1 cellular context compared by ENCODE assay signal in genomic region chr7:27662490-27663205, GRCh38.
TF ChIP-seq lines count a peak whose summit lies in the region.

Gene HIBADH, minus strand, starts transcription at chr7:27662883. Its CDS starts 95 bp downstream, at chr7:27662788.

TF ChIP-seq in K562, 482 proteins besides CTCF, POLR2A, EP300 and RAD21 (continued from another document and continues in another):
- TF ChIP-seq HDAC1 (IDR thresholded peaks at IDR 0.05) (peak in 1 of 2 experiments; percentile 95; a peak in 2 of 4 replicates), KDM1A (IDR thresholded peaks at IDR 0.05) (no peak), L3MBTL2 (IDR thresholded peaks at IDR 0.05) (peak; percentile 71), MTA1 (IDR thresholded peaks at IDR 0.05; ENCODE audit: borderline replicate concordance) (peak; percentile 79), KLF16 (IDR thresholded peaks at IDR 0.05) (0 out of 2 replicates have a peak, but pooled peaks have one; percentile 27), MBD2 (IDR thresholded peaks at IDR 0.05; ENCODE audit: borderline replicate concordance, low read depth) (peak; percentile 82), KAT2B (IDR thresholded peaks at IDR 0.05; ENCODE audit: low read depth, low read length) (no peak), HNRNPLL (IDR thresholded peaks at IDR 0.05; ENCODE audit: low read depth, low read length, poor library complexity, severe bottlenecking) (no peak), CREM (IDR thresholded peaks at IDR 0.05; ENCODE audit: low read depth) (peak; percentile 90), TAF7 (tag; IDR thresholded peaks at IDR 0.05) (no peak), POLR2G (IDR thresholded peaks at IDR 0.05; ENCODE audit: low read depth, low read length) (peak; percentile 93), GABPB1 (CRISPR knock-in tag; IDR thresholded peaks at IDR 0.05) (peak; percentile 74; the same call in 1 of the 2 replicates), JUND (IDR thresholded peaks at IDR 0.05; ENCODE audit: borderline replicate concordance, low read depth, low read length) (peak; percentile 58), JUND (tag; IDR thresholded peaks at IDR 0.05; ENCODE audit: borderline replicate concordance, low read depth, low read length) (no peak; the same call in 2 of the 3 replicates), MEF2A (IDR thresholded peaks at IDR 0.05; ENCODE audit: control insufficient read depth, low read depth, low read length) (no peak), ZFX (CRISPR knock-in tag; IDR thresholded peaks at IDR 0.05) (peak; percentile 90), ZBTB11 (CRISPR knock-in tag; IDR thresholded peaks at IDR 0.05) (0 out of 6 replicates have a peak, but pooled peaks of 1 of the 3 experiments have one; percentile 7), RNF2 (IDR thresholded peaks at IDR 0.05) (0 out of 2 replicates have a peak, but pooled peaks have one; percentile 34), MAX (CRISPR knock-in tag; IDR thresholded peaks at IDR 0.05) (peak; percentile 89), SIN3B (IDR thresholded peaks at IDR 0.05; ENCODE audit: low read depth) (0 out of 2 replicates have a peak, but pooled peaks have one; percentile 12), MEIS2 (IDR thresholded peaks at IDR 0.05; ENCODE audit: partially characterized antibody) (peak; percentile 84), RAD51 (IDR thresholded peaks at IDR 0.05; ENCODE audit: borderline replicate concordance, low read depth) (no peak), MYBL2 (IDR thresholded peaks at IDR 0.05; ENCODE audit: low read depth) (no peak), MYBL2 (CRISPR knock-in tag; IDR thresholded peaks at IDR 0.05; ENCODE audit: borderline replicate concordance) (no peak), ETS1 (conservative IDR thresholded peaks at IDR 0.05; ENCODE audit: control insufficient read depth, low read depth, low read length) (peak; percentile 78), SAFB (IDR thresholded peaks at IDR 0.05; ENCODE audit: borderline replicate concordance, low read depth, low read length) (peak; percentile 99), DMBX1 (CRISPR knock-in tag; IDR thresholded peaks at IDR 0.05; ENCODE audit: borderline replicate concordance) (no peak), IFI16 (CRISPR knock-in tag; IDR thresholded peaks at IDR 0.05) (no peak), NFE2 (IDR thresholded peaks at IDR 0.05; ENCODE audit: low read depth) (peak; percentile 3; the same call in 1 of the 2 replicates), FOXJ3 (CRISPR knock-in tag; IDR thresholded peaks at IDR 0.05) (peak; percentile 56; the same call in 1 of the 2 replicates), SIN3A (IDR thresholded peaks at IDR 0.05; ENCODE audit: borderline replicate concordance in 2 of 2, control insufficient read depth in 1 of 2, low read depth in 2 of 2, low read length in 2 of 2) (peak; percentile 43 to 74; a peak in 2 of 4 replicates), FOS (IDR thresholded peaks at IDR 0.05; ENCODE audit: extremely low read depth, insufficient read length) (peak; percentile 92), HDAC3 (IDR thresholded peaks at IDR 0.05; ENCODE audit: borderline replicate concordance, partially characterized antibody) (no peak), ATF1 (CRISPR knock-in tag; IDR thresholded peaks at IDR 0.05) (peak; percentile 47; the same call in 1 of the 2 replicates), ATF1 (tag; IDR thresholded peaks at IDR 0.05) (peak; percentile 97), ZBTB7A (IDR thresholded peaks at IDR 0.05; ENCODE audit: borderline replicate concordance, control insufficient read depth, low read depth, low read length) (peak; percentile 49; the same call in 1 of the 2 replicates), RBM25 (IDR thresholded peaks at IDR 0.05; ENCODE audit: low read depth, low read length, severe bottlenecking) (peak; percentile 96), SP1 (CRISPR knock-in tag; IDR thresholded peaks at IDR 0.05) (peak; percentile 77), POLR2B (IDR thresholded peaks at IDR 0.05; ENCODE audit: low read depth, partially characterized antibody) (peak; percentile 40)
- TF ChIP-seq, protein P1, sequence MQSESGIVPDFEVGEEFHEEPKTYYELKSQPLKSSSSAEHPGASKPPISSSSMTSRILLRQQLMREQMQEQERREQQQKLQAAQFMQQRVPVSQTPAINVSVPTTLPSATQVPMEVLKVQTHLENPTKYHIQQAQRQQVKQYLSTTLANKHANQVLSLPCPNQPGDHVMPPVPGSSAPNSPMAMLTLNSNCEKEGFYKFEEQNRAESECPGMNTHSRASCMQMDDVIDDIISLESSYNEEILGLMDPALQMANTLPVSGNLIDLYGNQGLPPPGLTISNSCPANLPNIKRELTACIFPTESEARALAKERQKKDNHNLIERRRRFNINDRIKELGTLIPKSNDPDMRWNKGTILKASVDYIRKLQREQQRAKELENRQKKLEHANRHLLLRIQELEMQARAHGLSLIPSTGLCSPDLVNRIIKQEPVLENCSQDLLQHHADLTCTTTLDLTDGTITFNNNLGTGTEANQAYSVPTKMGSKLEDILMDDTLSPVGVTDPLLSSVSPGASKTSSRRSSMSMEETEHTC (IDR thresholded peaks at IDR 0.05) = peak; percentile 80
- TF ChIP-seq, protein P2, sequence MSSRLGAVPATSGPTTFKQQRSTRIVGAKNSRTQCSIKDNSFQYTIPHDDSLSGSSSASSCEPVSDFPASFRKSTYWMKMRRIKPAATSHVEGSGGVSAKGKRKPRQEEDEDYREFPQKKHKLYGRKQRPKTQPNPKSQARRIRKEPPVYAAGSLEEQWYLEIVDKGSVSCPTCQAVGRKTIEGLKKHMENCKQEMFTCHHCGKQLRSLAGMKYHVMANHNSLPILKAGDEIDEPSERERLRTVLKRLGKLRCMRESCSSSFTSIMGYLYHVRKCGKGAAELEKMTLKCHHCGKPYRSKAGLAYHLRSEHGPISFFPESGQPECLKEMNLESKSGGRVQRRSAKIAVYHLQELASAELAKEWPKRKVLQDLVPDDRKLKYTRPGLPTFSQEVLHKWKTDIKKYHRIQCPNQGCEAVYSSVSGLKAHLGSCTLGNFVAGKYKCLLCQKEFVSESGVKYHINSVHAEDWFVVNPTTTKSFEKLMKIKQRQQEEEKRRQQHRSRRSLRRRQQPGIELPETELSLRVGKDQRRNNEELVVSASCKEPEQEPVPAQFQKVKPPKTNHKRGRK (tag; IDR thresholded peaks at IDR 0.05) = no peak
- TF ChIP-seq, protein P3, sequence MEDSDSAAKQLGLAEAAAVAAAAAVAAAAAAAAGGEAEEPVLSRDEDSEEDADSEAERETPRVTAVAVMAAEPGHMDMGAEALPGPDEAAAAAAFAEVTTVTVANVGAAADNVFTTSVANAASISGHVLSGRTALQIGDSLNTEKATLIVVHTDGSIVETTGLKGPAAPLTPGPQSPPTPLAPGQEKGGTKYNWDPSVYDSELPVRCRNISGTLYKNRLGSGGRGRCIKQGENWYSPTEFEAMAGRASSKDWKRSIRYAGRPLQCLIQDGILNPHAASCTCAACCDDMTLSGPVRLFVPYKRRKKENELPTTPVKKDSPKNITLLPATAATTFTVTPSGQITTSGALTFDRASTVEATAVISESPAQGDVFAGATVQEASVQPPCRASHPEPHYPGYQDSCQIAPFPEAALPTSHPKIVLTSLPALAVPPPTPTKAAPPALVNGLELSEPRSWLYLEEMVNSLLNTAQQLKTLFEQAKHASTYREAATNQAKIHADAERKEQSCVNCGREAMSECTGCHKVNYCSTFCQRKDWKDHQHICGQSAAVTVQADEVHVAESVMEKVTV (CRISPR knock-in tag; IDR thresholded peaks at IDR 0.05) = no peak
- TF ChIP-seq, protein P4, sequence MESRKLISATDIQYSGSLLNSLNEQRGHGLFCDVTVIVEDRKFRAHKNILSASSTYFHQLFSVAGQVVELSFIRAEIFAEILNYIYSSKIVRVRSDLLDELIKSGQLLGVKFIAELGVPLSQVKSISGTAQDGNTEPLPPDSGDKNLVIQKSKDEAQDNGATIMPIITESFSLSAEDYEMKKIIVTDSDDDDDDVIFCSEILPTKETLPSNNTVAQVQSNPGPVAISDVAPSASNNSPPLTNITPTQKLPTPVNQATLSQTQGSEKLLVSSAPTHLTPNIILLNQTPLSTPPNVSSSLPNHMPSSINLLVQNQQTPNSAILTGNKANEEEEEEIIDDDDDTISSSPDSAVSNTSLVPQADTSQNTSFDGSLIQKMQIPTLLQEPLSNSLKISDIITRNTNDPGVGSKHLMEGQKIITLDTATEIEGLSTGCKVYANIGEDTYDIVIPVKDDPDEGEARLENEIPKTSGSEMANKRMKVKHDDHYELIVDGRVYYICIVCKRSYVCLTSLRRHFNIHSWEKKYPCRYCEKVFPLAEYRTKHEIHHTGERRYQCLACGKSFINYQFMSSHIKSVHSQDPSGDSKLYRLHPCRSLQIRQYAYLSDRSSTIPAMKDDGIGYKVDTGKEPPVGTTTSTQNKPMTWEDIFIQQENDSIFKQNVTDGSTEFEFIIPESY (CRISPR knock-in tag; IDR thresholded peaks at IDR 0.05) = peak; percentile 65
- TF ChIP-seq, protein P5, sequence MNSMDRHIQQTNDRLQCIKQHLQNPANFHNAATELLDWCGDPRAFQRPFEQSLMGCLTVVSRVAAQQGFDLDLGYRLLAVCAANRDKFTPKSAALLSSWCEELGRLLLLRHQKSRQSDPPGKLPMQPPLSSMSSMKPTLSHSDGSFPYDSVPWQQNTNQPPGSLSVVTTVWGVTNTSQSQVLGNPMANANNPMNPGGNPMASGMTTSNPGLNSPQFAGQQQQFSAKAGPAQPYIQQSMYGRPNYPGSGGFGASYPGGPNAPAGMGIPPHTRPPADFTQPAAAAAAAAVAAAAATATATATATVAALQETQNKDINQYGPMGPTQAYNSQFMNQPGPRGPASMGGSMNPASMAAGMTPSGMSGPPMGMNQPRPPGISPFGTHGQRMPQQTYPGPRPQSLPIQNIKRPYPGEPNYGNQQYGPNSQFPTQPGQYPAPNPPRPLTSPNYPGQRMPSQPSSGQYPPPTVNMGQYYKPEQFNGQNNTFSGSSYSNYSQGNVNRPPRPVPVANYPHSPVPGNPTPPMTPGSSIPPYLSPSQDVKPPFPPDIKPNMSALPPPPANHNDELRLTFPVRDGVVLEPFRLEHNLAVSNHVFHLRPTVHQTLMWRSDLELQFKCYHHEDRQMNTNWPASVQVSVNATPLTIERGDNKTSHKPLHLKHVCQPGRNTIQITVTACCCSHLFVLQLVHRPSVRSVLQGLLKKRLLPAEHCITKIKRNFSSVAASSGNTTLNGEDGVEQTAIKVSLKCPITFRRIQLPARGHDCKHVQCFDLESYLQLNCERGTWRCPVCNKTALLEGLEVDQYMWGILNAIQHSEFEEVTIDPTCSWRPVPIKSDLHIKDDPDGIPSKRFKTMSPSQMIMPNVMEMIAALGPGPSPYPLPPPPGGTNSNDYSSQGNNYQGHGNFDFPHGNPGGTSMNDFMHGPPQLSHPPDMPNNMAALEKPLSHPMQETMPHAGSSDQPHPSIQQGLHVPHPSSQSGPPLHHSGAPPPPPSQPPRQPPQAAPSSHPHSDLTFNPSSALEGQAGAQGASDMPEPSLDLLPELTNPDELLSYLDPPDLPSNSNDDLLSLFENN (IDR thresholded peaks at IDR 0.05; ENCODE audit: low read depth in 2 of 2, low read length in 2 of 2) = no peak
- TF ChIP-seq, protein P6, sequence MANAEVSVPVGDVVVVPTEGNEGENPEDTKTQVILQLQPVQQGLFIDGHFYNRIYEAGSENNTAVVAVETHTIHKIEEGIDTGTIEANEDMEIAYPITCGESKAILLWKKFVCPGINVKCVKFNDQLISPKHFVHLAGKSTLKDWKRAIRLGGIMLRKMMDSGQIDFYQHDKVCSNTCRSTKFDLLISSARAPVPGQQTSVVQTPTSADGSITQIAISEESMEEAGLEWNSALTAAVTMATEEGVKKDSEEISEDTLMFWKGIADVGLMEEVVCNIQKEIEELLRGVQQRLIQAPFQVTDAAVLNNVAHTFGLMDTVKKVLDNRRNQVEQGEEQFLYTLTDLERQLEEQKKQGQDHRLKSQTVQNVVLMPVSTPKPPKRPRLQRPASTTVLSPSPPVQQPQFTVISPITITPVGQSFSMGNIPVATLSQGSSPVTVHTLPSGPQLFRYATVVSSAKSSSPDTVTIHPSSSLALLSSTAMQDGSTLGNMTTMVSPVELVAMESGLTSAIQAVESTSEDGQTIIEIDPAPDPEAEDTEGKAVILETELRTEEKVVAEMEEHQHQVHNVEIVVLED (CRISPR knock-in tag; IDR thresholded peaks at IDR 0.05) = peak; percentile 47; the same call in 1 of the 2 replicates
